Comparison of ENCODE assay signal across 17 cellular contexts in the genomic region with DNA sequence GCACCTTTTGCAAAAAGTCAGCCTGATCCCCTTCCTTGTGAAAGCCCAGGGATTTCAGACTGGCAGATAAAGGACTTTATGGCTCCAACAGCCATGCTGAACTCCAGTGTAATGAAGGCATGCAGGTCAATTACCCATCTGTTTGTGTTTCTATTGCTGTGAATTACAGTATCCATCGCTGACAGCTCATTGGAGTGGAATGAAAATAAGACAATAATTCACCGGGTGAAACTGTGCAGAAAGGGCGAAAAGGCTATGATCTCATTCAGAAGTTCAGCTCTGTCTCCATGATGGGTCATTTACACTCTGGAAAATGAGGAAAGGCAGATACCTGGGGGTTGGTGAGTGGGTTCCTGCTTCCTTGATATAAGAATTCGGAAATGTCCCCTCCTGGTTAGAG.
DNase-seq lines count a peak whose midpoint lies in the region; ATAC-seq, FAIRE-seq and TF ChIP-seq lines count a peak whose summit lies in the region.
"Had no signal": no experiment of that assay in that cellular context is flagged by ENCODE, and none has a peak within 500 bp of the region (broad histone marks: within the 10 kb centered on the region; RNA-seq: fewer than 3 reads in every experiment).

No MANE protein-coding gene starts in this region.

- H3K36me3 ChIP-seq in HAP-1 (replicated peaks): no peaks in the 10 kb centered on the region
- H3K36me3 ChIP-seq: SJSA1 had no signal

- ATAC-seq in left colon: peak; percentile 85
- ATAC-seq: HepG2 had no signal

- intact Hi-C loops in left colon (cut with DNase I, micrococcal nuclease): no loop called here

- no peak for TF ChIP-seq CTCF in GM20000 (IDR thresholded peaks at IDR 0.05; ENCODE audit: extremely low read depth, missing control alignments)

- in situ Hi-C loops in ACHN (cut with HindIII; ENCODE audit: low pct_ligation_motif_present, low pct_unique_long_range_greater_than_20kb, low sequenced_read_pairs) (no loop called here), HAP-1 (cut with MboI; ENCODE audit: low sequenced_read_pairs) (no loop called here)

- H3K27me3 ChIP-seq in HAP-1 (ENCODE audit: low read depth): no peaks in the 10 kb centered on the region
- H3K27me3 ChIP-seq: SJSA1 had no signal

- no peak overlapping the region for H3K4me3 ChIP-seq in HAP-1
- H3K4me3 ChIP-seq: SJSA1 had no signal

- DNase-seq in ACHN: peak; percentile 49
- DNase-seq in HK-2 (ENCODE audit: unreplicated experiment): peak; percentile 16
- DNase-seq in cerebellum (ENCODE audit: low spot score): peak; percentile 32
- DNase-seq in left colon: no peak
- no peak for DNase-seq in HAP-1 (ENCODE audit: low spot score in 2 of 2)
- DNase-seq in GM20000 (ENCODE audit: low spot score): no peak
- no peak for DNase-seq in GM12891 (ENCODE audit: insufficient read length, low spot score)
- no peak for DNase-seq in GM12892 (ENCODE audit: insufficient read length)
- DNase-seq: AML-193, Caco-2, MM.1S, NCI-H1105 treated with DMSO at 0.1 percent for 48 hours, NCI-H1930, NCI-H526 had no signal

- H3K9me3 ChIP-seq in HAP-1: no peaks in the 10 kb centered on the region
- H3K9me3 ChIP-seq: Caco-2 had no signal

- H3K4me1 ChIP-seq in HAP-1: no peaks in the 10 kb centered on the region
- H3K4me1 ChIP-seq: Caco-2, SJSA1 had no signal

- FAIRE-seq in GM12891 (lab: Jason Lieb, UNC) (no peak), GM12892 (lab: Jason Lieb, UNC) (no peak)
- FAIRE-seq: G401.6, HepG2 had no signal

- TF ChIP-seq POLR2A in GM12891 (IDR thresholded peaks at IDR 0.05; ENCODE audit: low read depth, low read length) (no peak), GM12892 (IDR thresholded peaks at IDR 0.05; ENCODE audit: low read depth, low read length) (no peak)

TF ChIP-seq in GM12891, 5 proteins besides CTCF, POLR2A, EP300 and RAD21:
- TF ChIP-seq POU2F2 (IDR thresholded peaks at IDR 0.05; ENCODE audit: low read depth, low read length) (no peak), POLR2AphosphoS5 (IDR thresholded peaks at IDR 0.05; ENCODE audit: low read depth, low read length) (no peak), SPI1 (IDR thresholded peaks at IDR 0.05; ENCODE audit: low read depth, low read length) (no peak), TAF1 (IDR thresholded peaks at IDR 0.05; ENCODE audit: low read depth, low read length) (no peak)

Comparison
In these comparisons a context has a peak if more than half of its experiments do, and no peak if none do; other contexts are left out.
1. DNase-seq: peak in ACHN (single experiment), HK-2 (single experiment) and cerebellum (single experiment); none in left colon (0 of 2), HAP-1 (0 of 2), GM20000 (single experiment), GM12891 (single experiment) and GM12892 (single experiment).